Comparison of ENCODE assay signal across 33 cellular contexts in genomic region chr12:67217647-67218046, GRCh38. TPM values are rescaled to one million over a fixed set of nuclear protein-coding genes. Genes with fewer than 3 reads are reported as not detected.
A peak's percentile ranks its signal among the peaks of the same experiment; 100 is the strongest.
DNase-seq lines count a peak whose midpoint lies in the region; ATAC-seq, FAIRE-seq and TF ChIP-seq lines count a peak whose summit lies in the region.
"Had no signal": no experiment of that assay in that cellular context is flagged by ENCODE, and none has a peak within 500 bp of the region (broad histone marks: within the 10 kb centered on the region; RNA-seq: fewer than 3 reads in every experiment).

No MANE protein-coding gene starts in this region.

- H3K4me1 ChIP-seq in HCT116 (ENCODE audit: control insufficient read depth in 1 of 2, insufficient read depth in 2 of 2, low read length in 2 of 2) (no peaks in the 10 kb centered on the region), OCI-LY7 (ENCODE audit: insufficient read depth, low read length, poor library complexity, severe bottlenecking) (no peaks in the 10 kb centered on the region), H9 (ENCODE audit: insufficient read depth, low read length) (no peaks in the 10 kb centered on the region)
- H3K4me1 ChIP-seq: A549, BE2C, Caco-2 had no signal

- no peaks in the 10 kb centered on the region for H3K79me1 ChIP-seq in H9 (ENCODE audit: insufficient read depth, low read depth, low read length, poor library complexity, severe bottlenecking)

- H3K27me3 ChIP-seq in HCT116 (ENCODE audit: insufficient read depth, low read length) (peaks cover 66% of the 10 kb centered on the region), bronchial epithelial cell (ENCODE audit: control insufficient read depth, insufficient read depth, low read length) (peaks cover 3% of the 10 kb centered on the region), H9 (ENCODE audit: insufficient read depth, low read length) (no peaks in the 10 kb centered on the region)
- H3K27me3 ChIP-seq: BLaER1; BLaER1 treated with 17β-estradiol and CSF1 and Interleukin-3, amounts not matched to agents 10 nM and 100 nM had no signal

- no peak overlapping the region for H2BK120ac ChIP-seq in H9 (ENCODE audit: low read depth, low read length, poor library complexity, severe bottlenecking)

- DNase-seq in HCT116 (ENCODE audit: low read depth, low spot score) (no peak), bronchial epithelial cell (ENCODE audit: low read depth) (no peak), OCI-LY7 (ENCODE audit: low spot score) (no peak), H9 (no peak)
- DNase-seq: 8988T; ACHN; AML-193; BE2C; C1 segment of cervical spinal cord; Caco-2; Calu3; CD4-positive, alpha-beta memory T cell; CD4-positive, alpha-beta T cell; CD4-positive, CD25-positive, alpha-beta regulatory T cell; CD8-positive, alpha-beta memory T cell; CD8-positive, alpha-beta T cell; COR-L47; DMS 273 treated with DMSO at 0.1 percent for 48 hours; DMS153; DMS53; DMS79; DMS79 treated with DMSO at 0.1 percent for 48 hours; DND-41; EL had no signal

- H3K4me3 Mint-ChIP-seq in H9 = no peak overlapping the region
- H3K4me3 Mint-ChIP-seq: B cell; CD14-positive monocyte; CD4-positive, alpha-beta memory T cell; CD4-positive, alpha-beta T cell; CD4-positive, CD25-positive, alpha-beta regulatory T cell; CD8-positive, alpha-beta memory T cell; CD8-positive, alpha-beta T cell had no signal

- CTCF ChIA-PET in HCT116 (lab: Charles Lee) = no interaction called here
- CTCF ChIA-PET in OCI-LY7 (lab: Charles Lee; ENCODE audit: unreplicated experiment) = no interaction called here

- H3K27ac ChIP-seq in HCT116 (ENCODE audit: low read depth, low read length) (no peak overlapping the region), OCI-LY7 (ENCODE audit: low read depth, low read length, poor library complexity, severe bottlenecking) (no peak overlapping the region), H9 (ENCODE audit: insufficient read length, low read depth, low read length) (no peak overlapping the region)
- H3K27ac ChIP-seq: 22Rv1; A549; BLaER1; BLaER1 treated with 17β-estradiol and CSF1 and Interleukin-3, amounts not matched to agents 10 nM and 100 nM; C4-2B had no signal

- POLR2A ChIA-PET in HCT116 (lab: Charles Lee) (no interaction called here), OCI-LY7 (lab: Charles Lee) (no interaction called here)

- H3K18ac ChIP-seq in H9 (ENCODE audit: insufficient read length, low read depth, low read length) = no peak overlapping the region

- H3K79me2 ChIP-seq in HCT116 (ENCODE audit: insufficient read depth, low read length) (no peaks in the 10 kb centered on the region), OCI-LY7 (ENCODE audit: insufficient read depth, low read depth, low read length) (no peaks in the 10 kb centered on the region), H9 (ENCODE audit: insufficient read depth, low read length) (no peaks in the 10 kb centered on the region)

- H3K36me3 Mint-ChIP-seq in H9 (ENCODE audit: insufficient read depth in 1 of 3, low read depth in 3 of 3) = no peaks in the 10 kb centered on the region
- H3K36me3 Mint-ChIP-seq: CD14-positive monocyte; CD4-positive, alpha-beta memory T cell; CD4-positive, CD25-positive, alpha-beta regulatory T cell; CD8-positive, alpha-beta memory T cell; CD8-positive, alpha-beta T cell had no signal

- no peak overlapping the region for H4K8ac ChIP-seq in H9 (replicated peaks; ENCODE audit: insufficient read length, low read depth, low read length)

- H2AFZ ChIP-seq in HCT116 (ENCODE audit: low read depth, low read length, poor library complexity, severe bottlenecking) (no peak overlapping the region), OCI-LY7 (ENCODE audit: low read length) (no peak overlapping the region), H9 (ENCODE audit: low read length) (no peak overlapping the region)

- no peak for ATAC-seq in HCT116
- ATAC-seq: A549; CD8-positive, alpha-beta T cell had no signal

- peak; percentile 32 for FAIRE-seq in bronchial epithelial cell (lab: Jason Lieb, UNC)
- FAIRE-seq: A204.1, D721Med had no signal

- RAD21 ChIA-PET in HCT116 (lab: Charles Lee; ENCODE audit: low non-redundant PET in 1 of 2, low total read pairs in 2 of 2, uncharacterized antibody in 2 of 2, unreplicated experiment in 2 of 2) = no interaction called here

- no peaks in the 10 kb centered on the region for H3K9me3 ChIP-seq in HCT116 (ENCODE audit: control insufficient read depth in 1 of 2, insufficient read depth in 1 of 2, low read depth in 1 of 2, low read length in 2 of 2)
- H3K9me3 ChIP-seq in OCI-LY7 (ENCODE audit: low read length) = no peaks in the 10 kb centered on the region
- H3K9me3 ChIP-seq in H9 (ENCODE audit: control insufficient read depth, low read depth, low read length) = no peaks in the 10 kb centered on the region
- H3K9me3 ChIP-seq: A549; BE2C; BLaER1; BLaER1 treated with 17β-estradiol and CSF1 and Interleukin-3, amounts not matched to agents 10 nM and 100 nM; Caco-2 had no signal

- H3K9me2 ChIP-seq in HCT116 (ENCODE audit: insufficient read depth) (no peaks in the 10 kb centered on the region), OCI-LY7 (ENCODE audit: insufficient read depth, low read length) (no peaks in the 10 kb centered on the region)

- H2AK5ac ChIP-seq in H9 (ENCODE audit: insufficient read length, low read length) = no peak overlapping the region

- no peak for TF ChIP-seq RAD21 in HCT116 (IDR thresholded peaks at IDR 0.05; ENCODE audit: low read depth)

- H3K4ac ChIP-seq in H9 (ENCODE audit: low read depth, low read length) = no peak overlapping the region

- H3K56ac ChIP-seq in H9 (ENCODE audit: insufficient read length, low read depth, low read length) = no peak overlapping the region

- no peak overlapping the region for H4K5ac ChIP-seq in H9 (ENCODE audit: insufficient read length, low read depth, low read length)

- H3K4me3 ChIP-seq in HCT116 (replicated peaks in 1 of 2; ENCODE audit: low read depth in 1 of 2, low read length in 2 of 2) = no peak overlapping the region
- H3K4me3 ChIP-seq in bronchial epithelial cell (ENCODE audit: low read depth, low read length) = no peak overlapping the region
- no peak overlapping the region for H3K4me3 ChIP-seq in OCI-LY7 (ENCODE audit: low read depth, low read length, poor library complexity, severe bottlenecking)
- H3K4me3 ChIP-seq: A549; BLaER1; BLaER1 treated with 17β-estradiol and CSF1 and Interleukin-3, amounts not matched to agents 10 nM and 100 nM had no signal

- no peak overlapping the region for H2BK5ac ChIP-seq in H9 (ENCODE audit: insufficient read length, low read length)

- no peak overlapping the region for H2BK20ac ChIP-seq in H9 (ENCODE audit: low read depth, low read length, poor library complexity, severe bottlenecking)

- no peak overlapping the region for H2BK15ac ChIP-seq in H9 (ENCODE audit: low read depth, low read length)

- BruUV-seq in HCT116 (replicated peaks; lab: Mats Ljungman, UMichigan) (no TSS peak), OCI-LY7 (replicated peaks; lab: Mats Ljungman, UMichigan) (no TSS peak)

- no peak overlapping the region for H3T11ph ChIP-seq in H9 (ENCODE audit: low read length)

- no peak overlapping the region for H3K27ac Mint-ChIP-seq in H9
- H3K27ac Mint-ChIP-seq: B cell; CD4-positive, alpha-beta memory T cell; CD4-positive, alpha-beta T cell; CD8-positive, alpha-beta memory T cell; CD8-positive, alpha-beta T cell had no signal

- WGBS in H9 (ENCODE audit: extremely low coverage, insufficient read length, low lambda C conversion rate) = no CpG with 5 or more reads among the region's 6 CpGs

- H4K20me1 ChIP-seq in HCT116 (ENCODE audit: insufficient read depth) (no peaks in the 10 kb centered on the region), OCI-LY7 (ENCODE audit: insufficient read depth, low read length) (no peaks in the 10 kb centered on the region), H9 (ENCODE audit: control insufficient read depth, insufficient read depth, insufficient read length) (no peaks in the 10 kb centered on the region)
- H4K20me1 ChIP-seq: BLaER1; BLaER1 treated with 17β-estradiol and CSF1 and Interleukin-3, amounts not matched to agents 10 nM and 100 nM had no signal

- H3K36me3 ChIP-seq in HCT116 (ENCODE audit: control insufficient read depth in 1 of 2, insufficient read depth in 2 of 2, low read length in 2 of 2) (no peaks in the 10 kb centered on the region), bronchial epithelial cell (ENCODE audit: control insufficient read depth, insufficient read depth, low read length) (no peaks in the 10 kb centered on the region), OCI-LY7 (ENCODE audit: insufficient read depth, low read length) (no peaks in the 10 kb centered on the region)
- H3K36me3 ChIP-seq: BE2C; BLaER1; BLaER1 treated with 17β-estradiol and CSF1 and Interleukin-3, amounts not matched to agents 10 nM and 100 nM had no signal

- H3K14ac ChIP-seq in H9 (ENCODE audit: insufficient read depth, low read length) = no peak overlapping the region

- no peak overlapping the region for H4K91ac ChIP-seq in H9 (ENCODE audit: insufficient read length, low read depth, low read length)

- H3K27me3 Mint-ChIP-seq in H9 (ENCODE audit: low read depth) = no peaks in the 10 kb centered on the region

- no peak for TF ChIP-seq CTCF in HCT116 (IDR thresholded peaks at IDR 0.05 in 2 of 3, conservative IDR thresholded peaks at IDR 0.05 in 1 of 3; ENCODE audit: borderline replicate concordance in 1 of 3, insufficient read depth in 1 of 3, low read depth in 2 of 3, low read length in 2 of 3)
- TF ChIP-seq CTCF in bronchial epithelial cell (IDR thresholded peaks at IDR 0.05; ENCODE audit: insufficient read depth, low read length, severe bottlenecking) = no peak
- TF ChIP-seq CTCF in OCI-LY7 (conservative IDR thresholded peaks at IDR 0.05; ENCODE audit: low read length) = no peak
- TF ChIP-seq CTCF in H9 (conservative IDR thresholded peaks at IDR 0.05) = no peak

- H3K9ac ChIP-seq in HCT116 (ENCODE audit: low read length) (no peak overlapping the region), H9 (ENCODE audit: extremely low read depth, insufficient read length, low read length) (no peak overlapping the region)
- H3K9ac ChIP-seq: BLaER1; BLaER1 treated with 17β-estradiol and CSF1 and Interleukin-3, amounts not matched to agents 10 nM and 100 nM had no signal

- peaks cover 0 to 7% of the 10 kb centered on the region in 2 experiments; a peak in 1 of 4 replicates for H3K4me1 Mint-ChIP-seq in H9
- H3K4me1 Mint-ChIP-seq: B cell; CD14-positive monocyte; CD4-positive, alpha-beta memory T cell; CD4-positive, CD25-positive, alpha-beta regulatory T cell; CD8-positive, alpha-beta memory T cell had no signal

- intact Hi-C loops in HCT116 (cut with micrococcal nuclease) (loop anchor here (5.0 kb wide), 1 partner anchor 190 kb away; no protein-coding TSS in a partner anchor), OCI-LY7 (cut with micrococcal nuclease; ENCODE audit: unreplicated experiment) (no loop called here)

- no peaks in the 10 kb centered on the region for H3K23me2 ChIP-seq in H9 (ENCODE audit: insufficient read length, low read depth, low read length, poor library complexity, severe bottlenecking)

- TF ChIP-seq POLR2A in HCT116 (IDR thresholded peaks at IDR 0.05; ENCODE audit: borderline replicate concordance, extremely low read depth, insufficient read depth, insufficient read length) = no peak

- H3K23ac ChIP-seq in H9 (ENCODE audit: insufficient read length, low read depth, low read length) = no peak overlapping the region

- no peaks in the 10 kb centered on the region for H3K9me3 Mint-ChIP-seq in H9
- H3K9me3 Mint-ChIP-seq: CD4-positive, CD25-positive, alpha-beta regulatory T cell; CD8-positive, alpha-beta memory T cell; CD8-positive, alpha-beta T cell had no signal

- H3K4me2 ChIP-seq in HCT116 (ENCODE audit: low read length) (no peak overlapping the region), OCI-LY7 (ENCODE audit: low read length) (no peak overlapping the region), H9 (ENCODE audit: insufficient read depth, insufficient read length, low read length) (no peak overlapping the region)
- H3K4me2 ChIP-seq: A549; BLaER1; BLaER1 treated with 17β-estradiol and CSF1 and Interleukin-3, amounts not matched to agents 10 nM and 100 nM had no signal

- H2BK12ac ChIP-seq in H9 (ENCODE audit: insufficient read length, low read depth, low read length) = no peak overlapping the region

RNA-seq across cellular contexts. Expression of gene CAND1, which starts 51.5 kb away (rescaled TPM):
- total RNA-seq in HCT116 (2021; ENCODE audit: unreplicated experiment) (155 TPM), bronchial epithelial cell (92.1 and 109 TPM in 2 replicates), OCI-LY7 (2022) (207 and 215 TPM in 2 replicates), H9 (2021) (230 and 246 TPM in 2 replicates)
- 41.0 and 45.3 TPM in 2 replicates for polyA plus RNA-seq in HCT116 (2012)
- 104 and 109 TPM in 2 replicates for total RNA-seq in OCI-LY7 (2014; rRNA removed; shearing (Covaris generic))
